Comparison of ENCODE assay signal across 9 cellular contexts in the genomic region with DNA sequence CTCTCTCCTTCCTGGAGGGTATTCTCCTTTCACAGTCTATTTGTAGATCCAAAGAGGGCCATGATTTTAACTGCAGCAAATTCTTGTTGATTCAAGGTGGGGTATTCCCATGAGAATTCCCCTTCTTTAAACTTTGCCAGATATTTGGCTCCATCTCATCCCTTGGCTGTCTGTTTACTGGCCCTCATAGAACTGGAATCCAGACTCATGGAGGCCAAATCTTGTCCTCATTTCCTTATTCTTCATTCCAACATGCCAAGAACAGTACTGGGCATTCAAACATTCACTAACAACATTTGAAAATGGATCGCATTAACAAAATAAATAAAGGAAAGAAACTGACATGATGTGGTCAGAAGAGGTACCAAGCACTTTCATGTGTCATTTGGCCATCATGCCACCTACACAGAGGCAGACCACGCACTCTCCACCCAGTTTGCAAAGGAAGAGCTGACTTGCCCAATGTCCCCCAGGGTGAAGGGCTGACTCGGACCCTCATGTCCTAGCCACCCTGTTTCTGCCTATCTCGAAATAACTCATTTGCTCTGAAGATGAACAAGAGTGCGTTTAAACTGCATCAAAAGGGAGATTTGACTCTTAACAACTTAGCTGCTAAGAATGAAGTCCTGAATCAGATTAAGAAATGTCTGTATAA. TPM values are rescaled to one million over a fixed set of nuclear protein-coding genes. Genes with fewer than 3 reads are reported as not detected.
DNase-seq lines count a peak whose midpoint lies in the region; ATAC-seq and TF ChIP-seq lines count a peak whose summit lies in the region.
"Had no signal": no experiment of that assay in that cellular context is flagged by ENCODE, and none has a peak within 500 bp of the region (broad histone marks: within the 10 kb centered on the region; RNA-seq: fewer than 3 reads in every experiment).

No MANE protein-coding gene starts in this region.

- TF ChIP-seq EP300 in sigmoid colon (IDR thresholded peaks at IDR 0.05), result no peak

- ATAC-seq in Right ventricle myocardium superior (ENCODE audit: poor library complexity), result peak; percentile 20
- no peak for ATAC-seq in HG03139 (IDR thresholded peaks at IDR 0.05; ENCODE audit: unreplicated experiment)

- H3K27ac ChIP-seq in CD4-positive, alpha-beta memory T cell (ENCODE audit: low read depth, low read length), result no peak overlapping the region
- H3K27ac ChIP-seq in sigmoid colon, result peak overlapping the region; percentile 83 to 88 (median 84)

- no peak overlapping the region for H3K4me3 ChIP-seq in CD4-positive, alpha-beta memory T cell (ENCODE audit: low read length in 2 of 2)
- no peak overlapping the region for H3K4me3 ChIP-seq in sigmoid colon

- no peaks in the 10 kb centered on the region for H3K27me3 Mint-ChIP-seq in CD4-positive, alpha-beta memory T cell
- H3K27me3 Mint-ChIP-seq in activated CD4-positive, alpha-beta memory T cell treated with anti-CD3 and anti-CD28 coated beads, Interleukin-2, amount 10 ng/mL, durations not matched to agents 7 days and 5 days, result no peaks in the 10 kb centered on the region

- H3K9me3 ChIP-seq in CD4-positive, alpha-beta memory T cell (ENCODE audit: control insufficient read depth in 1 of 2, low read length in 2 of 2), result no peaks in the 10 kb centered on the region
- no peaks in the 10 kb centered on the region for H3K9me3 ChIP-seq in sigmoid colon

- H3K4me3 Mint-ChIP-seq in CD4-positive, alpha-beta memory T cell, result no peak overlapping the region
- H3K4me3 Mint-ChIP-seq in activated CD4-positive, alpha-beta memory T cell treated with anti-CD3 and anti-CD28 coated beads, Interleukin-2, amount 10 ng/mL, durations not matched to agents 7 days and 5 days, result no peak overlapping the region

- CTCF ChIA-PET in CD4-positive, alpha-beta memory T cell (lab: Charles Lee; ENCODE audit: partially characterized antibody), result interaction anchor here (1.2 to 2.7 kb wide), 4 partner anchors 15 to 129 kb away, joined by 4 to 10 read pairs (median 5); a partner anchor contains a TSS
- CTCF ChIA-PET in activated CD4-positive, alpha-beta memory T cell treated with anti-CD3 and anti-CD28 coated beads, Interleukin-2, amount 10 ng/mL, durations not matched to agents 7 days and 5 days (lab: Charles Lee), result interaction anchor here (0.9 kb wide), 1 partner anchor 10 kb away, joined by 4 read pairs; no protein-coding TSS in a partner anchor

- intact Hi-C loops in CD4-positive, alpha-beta memory T cell (cut with micrococcal nuclease), result no loop called here
- intact Hi-C loops in Right ventricle myocardium superior (cut with DNase I) (no loop called here), sigmoid colon (cut with DNase I) (no loop called here)

- WGBS in sigmoid colon, 2 donors, result 85 to 88% methylated on average over 5 of the region's 5 CpGs

- no peak for TF ChIP-seq POLR2A in sigmoid colon (IDR thresholded peaks at IDR 0.05)

- no peak for DNase-seq in CD4-positive, alpha-beta memory T cell
- no peak for DNase-seq in activated CD4-positive, alpha-beta memory T cell treated with anti-CD3 and anti-CD28 coated beads, Interleukin-2, amount 10 ng/mL, durations not matched to agents 7 days and 5 days
- DNase-seq in Right ventricle myocardium superior, result no peak
- DNase-seq in sigmoid colon, result no peak
- no peak for DNase-seq in Kasumi-1 (lab: John Stamatoyannopoulos, UW)
- no peak for DNase-seq in HuH-7 (ENCODE audit: low spot score)
- DNase-seq in DMS153 (lab: John Stamatoyannopoulos, UW), result no peak
- DNase-seq: RPMI8226 had no signal

- H3K27me3 ChIP-seq in CD4-positive, alpha-beta memory T cell (ENCODE audit: insufficient read depth, low read length), result no peaks in the 10 kb centered on the region
- H3K27me3 ChIP-seq in sigmoid colon, result no peaks in the 10 kb centered on the region

- no peak for TF ChIP-seq CTCF in sigmoid colon (IDR thresholded peaks at IDR 0.05)

- H3K4me1 Mint-ChIP-seq in CD4-positive, alpha-beta memory T cell, result peaks cover 42 to 68% (median 50%) of the 10 kb centered on the region in 4 donors
- peaks cover 39% of the 10 kb centered on the region for H3K4me1 Mint-ChIP-seq in activated CD4-positive, alpha-beta memory T cell treated with anti-CD3 and anti-CD28 coated beads, Interleukin-2, amount 10 ng/mL, durations not matched to agents 7 days and 5 days

- POLR2A ChIA-PET in CD4-positive, alpha-beta memory T cell (lab: Charles Lee; ENCODE audit: partially characterized antibody), result interaction anchor here (0.7 to 4.8 kb wide), 6 partner anchors 8 to 161 kb away, joined by 3 to 38 read pairs (median 6); a partner anchor contains a TSS
- POLR2A ChIA-PET in activated CD4-positive, alpha-beta memory T cell treated with anti-CD3 and anti-CD28 coated beads, Interleukin-2, amount 10 ng/mL, durations not matched to agents 7 days and 5 days (lab: Charles Lee), result interaction anchor here (0.9 to 2.1 kb wide), 5 partner anchors 9 to 57 kb away, joined by 3 to 7 read pairs (median 4); a partner anchor contains a TSS

- H3K36me3 ChIP-seq in CD4-positive, alpha-beta memory T cell (ENCODE audit: insufficient read depth, low read length), result peaks cover 54% of the 10 kb centered on the region
- no peaks in the 10 kb centered on the region for H3K36me3 ChIP-seq in sigmoid colon

- peak overlapping the region; percentile 2 to 92 (median 75) for H3K27ac Mint-ChIP-seq in CD4-positive, alpha-beta memory T cell
- peak overlapping the region; percentile 8 for H3K27ac Mint-ChIP-seq in activated CD4-positive, alpha-beta memory T cell treated with anti-CD3 and anti-CD28 coated beads, Interleukin-2, amount 10 ng/mL, durations not matched to agents 7 days and 5 days

- H3K4me1 ChIP-seq in CD4-positive, alpha-beta memory T cell (ENCODE audit: insufficient read depth, low read length), result peaks cover 68% of the 10 kb centered on the region
- peaks cover 0 to 53% (median 46%) of the 10 kb centered on the region in 4 donors for H3K4me1 ChIP-seq in sigmoid colon

- no peaks in the 10 kb centered on the region for H3K9me3 Mint-ChIP-seq in CD4-positive, alpha-beta memory T cell
- H3K9me3 Mint-ChIP-seq in activated CD4-positive, alpha-beta memory T cell treated with anti-CD3 and anti-CD28 coated beads, Interleukin-2, amount 10 ng/mL, durations not matched to agents 7 days and 5 days, result no peaks in the 10 kb centered on the region

- H3K36me3 Mint-ChIP-seq in CD4-positive, alpha-beta memory T cell, result peaks cover 43 to 62% of the 10 kb centered on the region in 2 donors
- peaks cover 63% of the 10 kb centered on the region for H3K36me3 Mint-ChIP-seq in activated CD4-positive, alpha-beta memory T cell treated with anti-CD3 and anti-CD28 coated beads, Interleukin-2, amount 10 ng/mL, durations not matched to agents 7 days and 5 days (ENCODE audit: low read depth)

RNA-seq across cellular contexts. Expression of a gene that starts 23.1 kb away (rescaled TPM):
- total RNA-seq in CD4-positive, alpha-beta memory T cell, result 10 to 100 TPM; 48.4 to 52.1 TPM
- 10 to 100 TPM; 30.8 to 38.9 TPM for polyA plus RNA-seq in CD4-positive, alpha-beta memory T cell
- 10 to 100 TPM; 50.4 TPM for total RNA-seq in activated CD4-positive, alpha-beta memory T cell treated with anti-CD3 and anti-CD28 coated beads, Interleukin-2, amount 10 ng/mL, durations not matched to agents 7 days and 5 days
- 53.3 TPM for total RNA-seq in Right ventricle myocardium superior
- 10 to 100 TPM; 13.0 to 34.9 (median 20.0) TPM for total RNA-seq in sigmoid colon
- 10 to 100 TPM; 24.0 to 59.7 (median 26.6) TPM for polyA plus RNA-seq in sigmoid colon

RNA-seq across cellular contexts. Expression of a gene that starts 33.0 kb away (rescaled TPM):
- total RNA-seq in CD4-positive, alpha-beta memory T cell, result 100 to 1,000 TPM in 1 of 2 experiments, 10 to 100 TPM in 1; 95.1 to 102 TPM
- 10 to 100 TPM; 61.2 to 73.4 TPM for polyA plus RNA-seq in CD4-positive, alpha-beta memory T cell
- total RNA-seq in activated CD4-positive, alpha-beta memory T cell treated with anti-CD3 and anti-CD28 coated beads, Interleukin-2, amount 10 ng/mL, durations not matched to agents 7 days and 5 days, result 10 to 100 TPM; 61.0 to 62.0 TPM
- 9.5 TPM for total RNA-seq in Right ventricle myocardium superior
- 10 to 100 TPM; 11.1 to 34.6 (median 27.4) TPM for total RNA-seq in sigmoid colon
- 10 to 100 TPM in 1 of 3 donors, 1 to 10 TPM in 2; 3.5 to 15.6 (median 9.6) TPM for polyA plus RNA-seq in sigmoid colon

RNA-seq across cellular contexts. Expression of a gene that starts 53.0 kb away (rescaled TPM):
- 10 to 100 TPM; 83.1 to 86.1 TPM for total RNA-seq in CD4-positive, alpha-beta memory T cell
- 100 to 1,000 TPM; 111 to 126 TPM for polyA plus RNA-seq in CD4-positive, alpha-beta memory T cell
- 10 to 100 TPM; 52.2 to 57.8 TPM for total RNA-seq in activated CD4-positive, alpha-beta memory T cell treated with anti-CD3 and anti-CD28 coated beads, Interleukin-2, amount 10 ng/mL, durations not matched to agents 7 days and 5 days
- 64.0 TPM for total RNA-seq in Right ventricle myocardium superior
- 100 to 1,000 TPM; 226 to 332 (median 280) TPM for total RNA-seq in sigmoid colon
- polyA plus RNA-seq in sigmoid colon, result 10 to 100 TPM; 33.0 to 38.9 (median 35.6) TPM

RNA-seq across cellular contexts. Expression of a gene that starts 57.6 kb away (rescaled TPM):
- total RNA-seq in CD4-positive, alpha-beta memory T cell, result 100 to 1,000 TPM; 115 to 120 TPM
- polyA plus RNA-seq in CD4-positive, alpha-beta memory T cell, result 10 to 100 TPM; 37.6 to 55.3 TPM
- 10 to 100 TPM; 79.8 to 80.2 TPM for total RNA-seq in activated CD4-positive, alpha-beta memory T cell treated with anti-CD3 and anti-CD28 coated beads, Interleukin-2, amount 10 ng/mL, durations not matched to agents 7 days and 5 days
- total RNA-seq in Right ventricle myocardium superior, result 42.5 TPM
- 10 to 100 TPM; 23.8 to 34.9 (median 32.0) TPM for total RNA-seq in sigmoid colon
- 10 to 100 TPM in 1 of 3 donors, 1 to 10 TPM in 2; 6.2 to 14.3 (median 9.0) TPM for polyA plus RNA-seq in sigmoid colon
